In the genomic region with DNA sequence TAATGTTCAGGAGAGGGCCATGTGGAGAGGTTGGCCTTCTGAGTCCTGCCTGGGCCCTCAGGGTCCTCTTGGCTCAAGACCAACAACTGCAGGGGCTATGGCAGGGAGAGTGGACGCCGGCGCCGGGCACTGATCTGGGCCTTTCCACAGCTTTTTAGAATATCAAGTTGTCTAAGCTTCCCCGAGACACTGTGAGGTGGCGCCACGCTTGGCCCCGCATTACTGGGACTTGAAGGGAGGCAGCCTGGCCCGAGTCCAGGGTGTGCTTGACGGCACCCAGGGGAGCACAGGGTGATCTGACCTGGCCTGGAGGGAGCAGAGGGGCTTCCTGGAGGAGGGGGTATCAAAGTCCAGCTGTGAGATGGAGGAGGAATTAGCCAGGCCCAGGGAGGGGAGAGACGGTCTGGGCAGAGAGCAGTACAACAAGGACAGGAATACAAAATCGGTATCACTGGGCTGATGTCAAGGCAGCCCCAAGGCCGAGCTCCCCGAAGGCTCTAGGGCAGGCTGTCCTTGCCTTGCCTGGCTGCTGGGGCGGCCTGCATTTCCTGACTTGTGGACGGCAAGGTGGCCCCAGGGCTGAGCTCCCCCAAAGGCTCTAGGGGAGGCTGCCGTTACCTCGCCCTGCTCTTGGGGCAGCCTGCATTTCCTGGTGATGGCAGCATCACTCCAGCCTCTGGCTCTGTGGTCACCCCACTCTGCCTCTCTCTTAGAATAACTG, we compare ENCODE assay signal across 20 cellular contexts.
"Had no signal": no experiment of that assay in that cellular context is flagged by ENCODE, and none has a peak within 500 bp of the region (broad histone marks: within the 10 kb centered on the region; RNA-seq: fewer than 3 reads in every experiment).

No MANE protein-coding gene starts in this region.

- H3K27ac ChIP-seq: left ventricle myocardium inferior, tibial nerve, uterus had no signal

- H3K27me3 Mint-ChIP-seq: activated CD4-positive, alpha-beta T cell treated with anti-CD3 and anti-CD28 coated beads, Interleukin-2, amount 10 ng/mL, durations not matched to agents 24 days and 14 days; activated CD8-positive, alpha-beta memory T cell treated with anti-CD3 and anti-CD28 coated beads, Interleukin-2, amount 10 ng/mL, durations not matched to agents 7 days and 5 days; activated CD8-positive, alpha-beta T cell treated with anti-CD3 and anti-CD28 coated beads for 36 hours; stimulated activated naive CD8-positive, alpha-beta T cell treated with anti-CD3 and anti-CD28 coated beads, Interleukin-15, amount 100 ng/mL, for 72 hours had no signal

- H3K4me3 Mint-ChIP-seq: activated CD4-positive, alpha-beta T cell treated with anti-CD3 and anti-CD28 coated beads, Interleukin-2, amount 10 ng/mL, durations not matched to agents 24 days and 14 days; activated CD8-positive, alpha-beta memory T cell treated with anti-CD3 and anti-CD28 coated beads, Interleukin-2, amount 10 ng/mL, durations not matched to agents 7 days and 5 days; activated CD8-positive, alpha-beta T cell treated with anti-CD3 and anti-CD28 coated beads for 36 hours; activated naive CD8-positive, alpha-beta T cell treated with anti-CD3 and anti-CD28 coated beads, Interleukin-2, amount 50 U/mL, for 24 hours; natural killer cell; stimulated activated naive CD8-positive, alpha-beta T cell treated with anti-CD3 and anti-CD28 coated beads, Interleukin-15, amount 100 ng/mL, for 72 hours had no signal

- H3K36me3 ChIP-seq: left ventricle myocardium inferior, uterus had no signal

- H3K27me3 ChIP-seq: tibial nerve, uterus had no signal

- DNase-seq: activated CD4-positive, alpha-beta T cell treated with anti-CD3 and anti-CD28 coated beads, Interleukin-2, amount 10 ng/mL, durations not matched to agents 24 days and 14 days; activated CD8-positive, alpha-beta memory T cell treated with anti-CD3 and anti-CD28 coated beads, Interleukin-2, amount 10 ng/mL, durations not matched to agents 7 days and 5 days; activated CD8-positive, alpha-beta T cell treated with anti-CD3 and anti-CD28 coated beads for 36 hours; activated effector memory CD4-positive, alpha-beta T cell treated with anti-CD3 and anti-CD28 coated beads, Interleukin-2, amount 50 U/mL, for 16 hours; activated naive CD4-positive, alpha-beta T cell treated with anti-CD3 and anti-CD28 coated beads, Interleukin-2, amount 50 U/mL, for 16 hours; activated naive CD8-positive, alpha-beta T cell treated with anti-CD3 and anti-CD28 coated beads, Interleukin-2, amount 50 U/mL, for 24 hours; activated T-cell treated with anti-CD3 and anti-CD28 coated beads for 4 hours; cortex of kidney; foreskin fibroblast; hypothalamus; left ventricle myocardium inferior; mammary epithelial cell; midbrain; natural killer cell; retina; stimulated activated CD4-positive, alpha-beta T cell treated with anti-CD3 and anti-CD28 coated beads, Interleukin-4, amount 100 ng/mL, for 24 hours; stimulated activated naive CD8-positive, alpha-beta T cell treated with anti-CD3 and anti-CD28 coated beads, Interleukin-15, amount 100 ng/mL, for 72 hours; uterus had no signal

- H3K4me1 ChIP-seq: uterus had no signal

- H3K9me3 ChIP-seq: left ventricle myocardium inferior, tibial nerve, uterus had no signal

- H3K4me1 Mint-ChIP-seq: activated CD4-positive, alpha-beta T cell treated with anti-CD3 and anti-CD28 coated beads, Interleukin-2, amount 10 ng/mL, durations not matched to agents 24 days and 14 days; activated CD8-positive, alpha-beta memory T cell treated with anti-CD3 and anti-CD28 coated beads, Interleukin-2, amount 10 ng/mL, durations not matched to agents 7 days and 5 days; activated naive CD8-positive, alpha-beta T cell treated with anti-CD3 and anti-CD28 coated beads, Interleukin-2, amount 50 U/mL, for 24 hours; natural killer cell; stimulated activated naive CD8-positive, alpha-beta T cell treated with anti-CD3 and anti-CD28 coated beads, Interleukin-15, amount 100 ng/mL, for 72 hours had no signal

- H3K9me3 Mint-ChIP-seq: activated CD4-positive, alpha-beta T cell treated with anti-CD3 and anti-CD28 coated beads, Interleukin-2, amount 10 ng/mL, durations not matched to agents 24 days and 14 days; activated CD8-positive, alpha-beta T cell treated with anti-CD3 and anti-CD28 coated beads for 36 hours; activated naive CD8-positive, alpha-beta T cell treated with anti-CD3 and anti-CD28 coated beads, Interleukin-2, amount 50 U/mL, for 24 hours; natural killer cell; stimulated activated naive CD8-positive, alpha-beta T cell treated with anti-CD3 and anti-CD28 coated beads, Interleukin-15, amount 100 ng/mL, for 72 hours had no signal

- H3K27ac Mint-ChIP-seq: activated CD4-positive, alpha-beta T cell treated with anti-CD3 and anti-CD28 coated beads, Interleukin-2, amount 10 ng/mL, durations not matched to agents 24 days and 14 days; activated CD8-positive, alpha-beta memory T cell treated with anti-CD3 and anti-CD28 coated beads, Interleukin-2, amount 10 ng/mL, durations not matched to agents 7 days and 5 days; activated CD8-positive, alpha-beta T cell treated with anti-CD3 and anti-CD28 coated beads for 36 hours; activated naive CD8-positive, alpha-beta T cell treated with anti-CD3 and anti-CD28 coated beads, Interleukin-2, amount 50 U/mL, for 24 hours; natural killer cell had no signal

- H3K36me3 Mint-ChIP-seq: activated CD8-positive, alpha-beta memory T cell treated with anti-CD3 and anti-CD28 coated beads, Interleukin-2, amount 10 ng/mL, durations not matched to agents 7 days and 5 days; natural killer cell had no signal

- ATAC-seq: activated CD4-positive, CD25-positive, alpha-beta regulatory T cell treated with anti-CD3 and anti-CD28 coated beads, Interleukin-2, amount 50 U/mL, for 24 hours; activated CD8-positive, alpha-beta memory T cell treated with anti-CD3 and anti-CD28 coated beads, Interleukin-2, amount 10 ng/mL, durations not matched to agents 7 days and 5 days; activated CD8-positive, alpha-beta T cell treated with anti-CD3 and anti-CD28 coated beads for 36 hours; activated naive CD8-positive, alpha-beta T cell treated with anti-CD3 and anti-CD28 coated beads, Interleukin-2, amount 50 U/mL, for 24 hours; natural killer cell; stimulated activated naive CD8-positive, alpha-beta T cell treated with anti-CD3 and anti-CD28 coated beads, Interleukin-15, amount 100 ng/mL, for 72 hours had no signal

- H3K4me3 ChIP-seq: left ventricle myocardium inferior, tibial nerve, uterus had no signal
